Comparison of ENCODE assay signal across 1 cellular context in the genomic region with DNA sequence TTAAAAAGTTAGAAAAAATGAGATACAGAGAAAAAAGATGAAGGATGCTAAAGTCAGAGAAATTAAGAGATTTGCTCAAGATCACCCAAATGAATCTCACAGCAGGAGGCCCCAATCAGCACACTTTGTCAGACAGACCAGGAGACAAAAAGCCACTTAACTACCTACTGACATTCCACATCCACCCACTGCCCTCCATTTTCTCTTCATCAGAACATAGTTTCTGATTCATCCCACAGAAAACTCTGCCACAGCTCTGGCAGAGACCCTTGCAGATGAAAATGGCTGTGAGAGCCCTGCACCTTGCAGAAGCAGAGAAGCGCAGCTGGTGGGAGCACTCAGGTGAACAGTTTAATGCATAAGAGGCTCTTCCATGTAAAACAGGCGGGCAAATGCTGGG.
TF ChIP-seq lines count a peak whose summit lies in the region.

No MANE protein-coding gene starts in this region.

TF ChIP-seq in WTC11, 78 proteins besides CTCF, POLR2A, EP300 and RAD21 (continued from another document):
- no peak for TF ChIP-seq ARID4B (CRISPR knock-in tag; IDR thresholded peaks at IDR 0.05; ENCODE audit: borderline replicate concordance)
- TF ChIP-seq, protein P1, sequence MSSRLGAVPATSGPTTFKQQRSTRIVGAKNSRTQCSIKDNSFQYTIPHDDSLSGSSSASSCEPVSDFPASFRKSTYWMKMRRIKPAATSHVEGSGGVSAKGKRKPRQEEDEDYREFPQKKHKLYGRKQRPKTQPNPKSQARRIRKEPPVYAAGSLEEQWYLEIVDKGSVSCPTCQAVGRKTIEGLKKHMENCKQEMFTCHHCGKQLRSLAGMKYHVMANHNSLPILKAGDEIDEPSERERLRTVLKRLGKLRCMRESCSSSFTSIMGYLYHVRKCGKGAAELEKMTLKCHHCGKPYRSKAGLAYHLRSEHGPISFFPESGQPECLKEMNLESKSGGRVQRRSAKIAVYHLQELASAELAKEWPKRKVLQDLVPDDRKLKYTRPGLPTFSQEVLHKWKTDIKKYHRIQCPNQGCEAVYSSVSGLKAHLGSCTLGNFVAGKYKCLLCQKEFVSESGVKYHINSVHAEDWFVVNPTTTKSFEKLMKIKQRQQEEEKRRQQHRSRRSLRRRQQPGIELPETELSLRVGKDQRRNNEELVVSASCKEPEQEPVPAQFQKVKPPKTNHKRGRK (CRISPR knock-in tag; IDR thresholded peaks at IDR 0.05; ENCODE audit: borderline replicate concordance), result no peak
- no peak for TF ChIP-seq ESRRA (CRISPR knock-in tag; IDR thresholded peaks at IDR 0.05; ENCODE audit: borderline replicate concordance)
- no peak for TF ChIP-seq ZNF281 (CRISPR knock-in tag; IDR thresholded peaks at IDR 0.05)
- TF ChIP-seq, protein P2, sequence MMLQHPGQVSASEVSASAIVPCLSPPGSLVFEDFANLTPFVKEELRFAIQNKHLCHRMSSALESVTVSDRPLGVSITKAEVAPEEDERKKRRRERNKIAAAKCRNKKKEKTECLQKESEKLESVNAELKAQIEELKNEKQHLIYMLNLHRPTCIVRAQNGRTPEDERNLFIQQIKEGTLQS (CRISPR knock-in tag; conservative IDR thresholded peaks at IDR 0.05), result no peak
- TF ChIP-seq RORB (CRISPR knock-in tag; IDR thresholded peaks at IDR 0.05), result no peak
- TF ChIP-seq, protein P3, sequence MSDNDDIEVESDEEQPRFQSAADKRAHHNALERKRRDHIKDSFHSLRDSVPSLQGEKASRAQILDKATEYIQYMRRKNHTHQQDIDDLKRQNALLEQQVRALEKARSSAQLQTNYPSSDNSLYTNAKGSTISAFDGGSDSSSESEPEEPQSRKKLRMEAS (CRISPR knock-in tag; IDR thresholded peaks at IDR 0.05), result no peak
- TF ChIP-seq, protein P4, sequence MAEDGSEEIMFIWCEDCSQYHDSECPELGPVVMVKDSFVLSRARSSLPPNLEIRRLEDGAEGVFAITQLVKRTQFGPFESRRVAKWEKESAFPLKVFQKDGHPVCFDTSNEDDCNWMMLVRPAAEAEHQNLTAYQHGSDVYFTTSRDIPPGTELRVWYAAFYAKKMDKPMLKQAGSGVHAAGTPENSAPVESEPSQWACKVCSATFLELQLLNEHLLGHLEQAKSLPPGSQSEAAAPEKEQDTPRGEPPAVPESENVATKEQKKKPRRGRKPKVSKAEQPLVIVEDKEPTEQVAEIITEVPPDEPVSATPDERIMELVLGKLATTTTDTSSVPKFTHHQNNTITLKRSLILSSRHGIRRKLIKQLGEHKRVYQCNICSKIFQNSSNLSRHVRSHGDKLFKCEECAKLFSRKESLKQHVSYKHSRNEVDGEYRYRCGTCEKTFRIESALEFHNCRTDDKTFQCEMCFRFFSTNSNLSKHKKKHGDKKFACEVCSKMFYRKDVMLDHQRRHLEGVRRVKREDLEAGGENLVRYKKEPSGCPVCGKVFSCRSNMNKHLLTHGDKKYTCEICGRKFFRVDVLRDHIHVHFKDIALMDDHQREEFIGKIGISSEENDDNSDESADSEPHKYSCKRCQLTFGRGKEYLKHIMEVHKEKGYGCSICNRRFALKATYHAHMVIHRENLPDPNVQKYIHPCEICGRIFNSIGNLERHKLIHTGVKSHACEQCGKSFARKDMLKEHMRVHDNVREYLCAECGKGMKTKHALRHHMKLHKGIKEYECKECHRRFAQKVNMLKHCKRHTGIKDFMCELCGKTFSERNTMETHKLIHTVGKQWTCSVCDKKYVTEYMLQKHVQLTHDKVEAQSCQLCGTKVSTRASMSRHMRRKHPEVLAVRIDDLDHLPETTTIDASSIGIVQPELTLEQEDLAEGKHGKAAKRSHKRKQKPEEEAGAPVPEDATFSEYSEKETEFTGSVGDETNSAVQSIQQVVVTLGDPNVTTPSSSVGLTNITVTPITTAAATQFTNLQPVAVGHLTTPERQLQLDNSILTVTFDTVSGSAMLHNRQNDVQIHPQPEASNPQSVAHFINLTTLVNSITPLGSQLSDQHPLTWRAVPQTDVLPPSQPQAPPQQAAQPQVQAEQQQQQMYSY (CRISPR knock-in tag; IDR thresholded peaks at IDR 0.05), result no peak
- no peak for TF ChIP-seq GABPB1 (CRISPR knock-in tag; IDR thresholded peaks at IDR 0.05)
- TF ChIP-seq TP53 (CRISPR knock-in tag; IDR thresholded peaks at IDR 0.05), result no peak
- TF ChIP-seq ZNF317 (CRISPR knock-in tag; IDR thresholded peaks at IDR 0.05; ENCODE audit: borderline replicate concordance, low read depth), result no peak
- TF ChIP-seq CREB1 (CRISPR knock-in tag; IDR thresholded peaks at IDR 0.05), result no peak
